Comparison of ENCODE assay signal across 21 cellular contexts in genomic region chr1:233730380-233730779, GRCh38.
"Had no signal": no experiment of that assay in that cellular context is flagged by ENCODE, and none has a peak within 500 bp of the region (broad histone marks: within the 10 kb centered on the region; RNA-seq: fewer than 3 reads in every experiment).

No MANE protein-coding gene starts in this region.

- H3K4me3 Mint-ChIP-seq: naive thymus-derived CD4-positive, alpha-beta T cell had no signal

- H3K27ac Mint-ChIP-seq: naive thymus-derived CD4-positive, alpha-beta T cell; progenitor cell of endocrine pancreas had no signal

- H3K4me1 Mint-ChIP-seq: naive thymus-derived CD4-positive, alpha-beta T cell had no signal

- H3K36me3 Mint-ChIP-seq: naive thymus-derived CD4-positive, alpha-beta T cell had no signal

- H3K4me1 ChIP-seq: esophagus muscularis mucosa, gastrocnemius medialis, heart right ventricle, pancreas, upper lobe of left lung had no signal

- H3K27me3 Mint-ChIP-seq: progenitor cell of endocrine pancreas had no signal

- H3K36me3 ChIP-seq: esophagus muscularis mucosa, gastrocnemius medialis, heart right ventricle, pancreas, stomach, thyroid gland, upper lobe of left lung, vagina had no signal

- H3K27ac ChIP-seq: epithelial cell of prostate, esophagus muscularis mucosa, gastrocnemius medialis, heart right ventricle, pancreas, stomach, upper lobe of left lung, vagina had no signal

- H3K4me3 ChIP-seq: esophagus muscularis mucosa, gastrocnemius medialis, heart right ventricle, lung, pancreas, stomach, thyroid gland, upper lobe of left lung, vagina had no signal

- ATAC-seq: gastrocnemius medialis; left colon; naive thymus-derived CD4-positive, alpha-beta T cell; pancreas; right cardiac atrium had no signal

- H3K27me3 ChIP-seq: esophagus muscularis mucosa, gastrocnemius medialis, heart right ventricle, pancreas, stomach, thyroid gland, upper lobe of left lung, vagina had no signal

- H3K9me3 ChIP-seq: esophagus muscularis mucosa, gastrocnemius medialis, heart right ventricle, pancreas, stomach, thyroid gland, upper lobe of left lung, vagina had no signal

- DNase-seq: effector memory CD4-positive, alpha-beta T cell; gastrocnemius medialis; heart right ventricle; left colon; left ventricle myocardium superior; mesenchymal stem cell; naive thymus-derived CD4-positive, alpha-beta T cell; occipital lobe; pancreas; small intestine; stimulated activated CD4-positive, alpha-beta T cell treated with anti-CD3 and anti-CD28 coated beads, Interleukin-12 subunit alpha, Interleukin-12 subunit beta, amount 100 ng/mL, for 4 hours; stimulated activated naive CD4-positive, alpha-beta T cell; stomach had no signal
